ENCODE assay signal across 9 cellular contexts in genomic region chr12:402127-402456, GRCh38. TPM values are rescaled to one million over a fixed set of nuclear protein-coding genes. Genes with fewer than 3 reads are reported as not detected.
DNase-seq lines count a peak whose midpoint lies in the region; ATAC-seq, FAIRE-seq and TF ChIP-seq lines count a peak whose summit lies in the region.
"Had no signal": no experiment of that assay in that cellular context is flagged by ENCODE, and none has a peak within 500 bp of the region (broad histone marks: within the 10 kb centered on the region; RNA-seq: fewer than 3 reads in every experiment).

No MANE protein-coding gene starts in this region.

- CTCF ChIA-PET in RWPE1 (lab: Yijun Ruan, JAX): interaction anchor here (1.5 kb wide), 1 partner anchor 40 kb away, joined by 3 read pairs; no protein-coding TSS in a partner anchor

- POLR2A ChIA-PET in RWPE1 (lab: Yijun Ruan, JAX; ENCODE audit: low non-redundant PET): interaction anchor here (0.5 to 2.1 kb wide), 2 partner anchors 13 to 131 kb away, joined by 3 to 6 read pairs; partner anchors contain the start of gene KDM5A

- H3K27me3 ChIP-seq in spleen (replicated peaks in 1 of 7): no peaks in the 10 kb centered on the region

- TF ChIP-seq CTCF in RWPE1 (conservative IDR thresholded peaks at IDR 0.05; ENCODE audit: low read depth) (peak; percentile 25), spleen (IDR thresholded peaks at IDR 0.05 in 8 of 11, conservative IDR thresholded peaks at IDR 0.05 in 3 of 11) (no peak)

- H3K9me3 ChIP-seq in spleen: no peaks in the 10 kb centered on the region

- H3K27ac ChIP-seq in RWPE1 (peak overlapping the region; percentile 76; the same call in 1 of the 2 replicates), spleen (peak overlapping the region in 5 of 8 donors; percentile 71 to 81 (median 80))

- DNase-seq in GM18507 (ENCODE audit: extremely low spot score, insufficient read length, low read depth): no peak
- no peak for DNase-seq in RWPE1 (ENCODE audit: low spot score)
- peak; percentile 37 for DNase-seq in foreskin melanocyte
- DNase-seq in spleen: no peak
- no peak for DNase-seq in NCI-H345 (lab: John Stamatoyannopoulos, UW)
- DNase-seq in activated effector memory CD4-positive, alpha-beta T cell treated with Interleukin-2 at 50 U/mL for 16 hours: no peak
- DNase-seq in KG1 (lab: John Stamatoyannopoulos, UW): no peak

- H3K36me3 ChIP-seq in spleen: peaks cover 0 to 13% (median 0%) of the 10 kb centered on the region in 6 donors

- peaks cover 4 to 24% (median 19%) of the 10 kb centered on the region in 6 donors for H3K4me1 ChIP-seq in spleen

- FAIRE-seq in GM18507 (lab: Jason Lieb, UNC): peak; percentile 29

- WGBS in spleen, 5 donors: 0 to 2% (median 1%) methylated on average over 6 of the region's 6 CpGs

- TF ChIP-seq POLR2A in spleen (IDR thresholded peaks at IDR 0.05): no peak

- intact Hi-C loops in spleen (cut with DNase I; ENCODE audit: low total_unique reads): no loop called here

- ATAC-seq in HG02678 (IDR thresholded peaks at IDR 0.05; ENCODE audit: unreplicated experiment): no peak

- peak overlapping the region; percentile 55 to 89 (median 72) for H3K4me3 ChIP-seq in spleen

RNA-seq across cellular contexts. Expression of gene CCDC77, which starts 0.6 kb away (rescaled TPM):
- total RNA-seq in spleen: 10 to 100 TPM in 5 of 7 donors, 1 to 10 TPM in 2; 9.1 to 17.9 (median 11.7) TPM
- 1 to 10 TPM; 6.5 to 7.1 (median 6.6) TPM for polyA plus RNA-seq in spleen

RNA-seq across cellular contexts. Expression of gene KDM5A, which starts 13.0 kb away (rescaled TPM):
- total RNA-seq in spleen: 100 to 1,000 TPM in 4 of 7 donors, 10 to 100 TPM in 3; 74.8 to 131 (median 105) TPM
- polyA plus RNA-seq in spleen: 1 to 10 TPM; 4.9 to 8.0 (median 5.4) TPM

RNA-seq across cellular contexts. Expression of gene B4GALNT3, which starts 57.6 kb away (rescaled TPM):
- 1 to 10 TPM in 5 of 7 donors, under 1 TPM in 2; 0.28 to 2.0 (median 1.4) TPM for total RNA-seq in spleen
- 1 to 10 TPM in 2 of 3 donors, under 1 TPM in 1; 0.76 to 1.8 (median 1.6) TPM for polyA plus RNA-seq in spleen
- total RNA-seq: pulmonary artery endothelial cell had no signal
